Comparison of ENCODE assay signal across 23 cellular contexts in genomic region chr21:31374430-31374829, GRCh38.
"Had no signal": no experiment of that assay in that cellular context is flagged by ENCODE, and none has a peak within 500 bp of the region (broad histone marks: within the 10 kb centered on the region; RNA-seq: fewer than 3 reads in every experiment).

No MANE protein-coding gene starts in this region.

- H3K9me3 ChIP-seq: right lobe of liver, transverse colon, vagina had no signal

- H3K36me3 ChIP-seq: right lobe of liver, transverse colon, vagina had no signal

- DNase-seq: activated CD4-positive, alpha-beta T cell treated with anti-CD3 and anti-CD28 coated beads, Interleukin-2, amount 10 ng/mL, durations not matched to agents 7 days and 5 days; activated CD4-positive, CD25-positive, alpha-beta regulatory T cell treated with anti-CD3 and anti-CD28 coated beads, Interleukin-2, amount 50 U/mL, for 72 hours; activated CD8-positive, alpha-beta memory T cell treated with anti-CD3 and anti-CD28 coated beads, Interleukin-2, amount 10 ng/mL, durations not matched to agents 7 days and 5 days; activated CD8-positive, alpha-beta T cell treated with anti-CD3 and anti-CD28 coated beads for 36 hours; activated effector memory CD4-positive, alpha-beta T cell treated with anti-CD3 and anti-CD28 coated beads, Interleukin-2, amount 50 U/mL, for 16 hours; activated T-cell treated with anti-CD3 and anti-CD28 coated beads for 4 hours; aorta; central memory CD4-positive, alpha-beta T cell; effector memory CD4-positive, alpha-beta T cell; foreskin melanocyte; kidney; nucleus accumbens; stimulated activated CD4-positive, alpha-beta T cell treated with anti-CD3 and anti-CD28 coated beads, Interleukin-1b, Interleukin-23, amount 100 ng/mL, for 48 hours; stimulated activated naive CD8-positive, alpha-beta T cell treated with anti-CD3 and anti-CD28 coated beads, Interleukin-15, amount 100 ng/mL, for 72 hours; transverse colon had no signal

- H3K27ac ChIP-seq: right lobe of liver, skin epidermis, transverse colon, vagina, VCaP had no signal

- H3K27me3 ChIP-seq: right lobe of liver, transverse colon, vagina had no signal

- ATAC-seq: activated CD8-positive, alpha-beta memory T cell treated with anti-CD3 and anti-CD28 coated beads, Interleukin-2, amount 10 ng/mL, durations not matched to agents 7 days and 5 days; activated CD8-positive, alpha-beta T cell treated with anti-CD3 and anti-CD28 coated beads for 36 hours; activated naive CD4-positive, alpha-beta T cell treated with anti-CD3 and anti-CD28 coated beads, Interleukin-2, amount 50 U/mL, for 72 hours; esophagus mucosa; left lobe of liver; natural killer cell treated with Interleukin-12 subunit alpha and Interleukin-12 subunit beta and Interleukin-15 and Interleukin-18, amount 100 ng/mL, for 72 hours; right lobe of liver; stimulated activated naive CD8-positive, alpha-beta T cell treated with anti-CD3 and anti-CD28 coated beads, Interleukin-15, amount 100 ng/mL, for 72 hours had no signal

- H3K4me1 ChIP-seq: right lobe of liver, transverse colon, vagina had no signal

- H3K4me3 ChIP-seq: right lobe of liver, skin epidermis, transverse colon, vagina had no signal
